In the genomic region with DNA sequence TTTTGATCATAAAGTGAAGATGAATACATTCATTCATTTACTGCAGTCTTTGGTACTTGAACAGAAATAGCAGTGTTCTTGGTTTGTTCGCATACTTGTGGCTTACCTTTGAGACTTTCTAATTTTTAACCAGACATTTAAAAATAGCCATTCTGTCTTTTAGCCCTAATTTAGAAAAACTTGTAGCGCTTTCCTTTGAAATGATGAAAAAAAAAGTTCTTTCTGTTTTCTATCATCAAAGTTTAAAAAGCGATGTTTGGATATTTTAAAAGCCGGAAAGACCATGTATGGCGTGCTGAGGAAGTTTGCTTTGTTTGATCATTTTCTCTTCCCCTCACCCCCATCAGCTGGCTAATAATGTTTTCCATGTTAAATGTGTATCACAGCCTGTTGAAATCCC, we compare ENCODE assay signal across 11 cellular contexts.
DNase-seq lines count a peak whose midpoint lies in the region; ATAC-seq and TF ChIP-seq lines count a peak whose summit lies in the region.
"Had no signal": no experiment of that assay in that cellular context is flagged by ENCODE, and none has a peak within 500 bp of the region (broad histone marks: within the 10 kb centered on the region; RNA-seq: fewer than 3 reads in every experiment).

No MANE protein-coding gene starts in this region.

- H3K9me3 ChIP-seq in esophagus muscularis mucosa (no peaks in the 10 kb centered on the region), spleen (no peaks in the 10 kb centered on the region)
- H3K9me3 ChIP-seq: right lobe of liver had no signal

- intact Hi-C loops in esophagus muscularis mucosa (cut with DNase I): no loop called here
- intact Hi-C loops in spleen (cut with DNase I; ENCODE audit: low total_unique reads): no loop called here

- no peaks in the 10 kb centered on the region for H3K27me3 Mint-ChIP-seq in activated CD8-positive, alpha-beta T cell treated with anti-CD3 and anti-CD28 coated beads, Interleukin-2, amount 10 ng/mL, durations not matched to agents 7 days and 5 days (ENCODE audit: low read depth)

- no peak overlapping the region for H3K4me3 Mint-ChIP-seq in activated CD8-positive, alpha-beta T cell treated with anti-CD3 and anti-CD28 coated beads, Interleukin-2, amount 10 ng/mL, durations not matched to agents 7 days and 5 days
- H3K4me3 Mint-ChIP-seq: activated T-cell treated with anti-CD3 and anti-CD28 coated beads, Interleukin-2, amount 50 U/mL, for 4 hours had no signal

- H3K4me1 ChIP-seq in esophagus muscularis mucosa (peaks cover 38 to 62% (median 54%) of the 10 kb centered on the region in 4 donors), spleen (peaks cover 0 to 39% (median 18%) of the 10 kb centered on the region in 6 donors)

- H3K4me3 ChIP-seq in esophagus muscularis mucosa (no peak overlapping the region), spleen (peak overlapping the region in 1 of 8 donors; percentile 17)

- no peak for TF ChIP-seq EP300 in esophagus muscularis mucosa (IDR thresholded peaks at IDR 0.05)

- no peak for TF ChIP-seq POLR2A in esophagus muscularis mucosa (IDR thresholded peaks at IDR 0.05; ENCODE audit: low read depth)
- TF ChIP-seq POLR2A in spleen (IDR thresholded peaks at IDR 0.05): no peak

- POLR2A ChIA-PET in activated CD8-positive, alpha-beta T cell treated with anti-CD3 and anti-CD28 coated beads, Interleukin-2, amount 10 ng/mL, durations not matched to agents 7 days and 5 days (lab: Charles Lee): no interaction called here

- DNase-seq in CD1c-positive myeloid dendritic cell (ENCODE audit: extremely low spot score): peak; percentile 60
- DNase-seq in esophagus muscularis mucosa (ENCODE audit: extremely low spot score): no peak
- DNase-seq in activated CD4-positive, alpha-beta T cell treated with anti-CD3 and anti-CD28 coated beads for 48 hours: no peak
- DNase-seq in activated CD8-positive, alpha-beta T cell treated with anti-CD3 and anti-CD28 coated beads, Interleukin-2, amount 10 ng/mL, durations not matched to agents 7 days and 5 days: no peak
- no peak for DNase-seq in spleen
- DNase-seq: activated T-cell treated with anti-CD3 and anti-CD28 coated beads, Interleukin-2, amount 50 U/mL, for 4 hours; OCI-M1; right lobe of liver had no signal

- H3K36me3 Mint-ChIP-seq in activated CD8-positive, alpha-beta T cell treated with anti-CD3 and anti-CD28 coated beads, Interleukin-2, amount 10 ng/mL, durations not matched to agents 7 days and 5 days (ENCODE audit: low read depth): peaks cover 4% of the 10 kb centered on the region

- peak; percentile 75 for ATAC-seq in GM19395 (IDR thresholded peaks at IDR 0.05; ENCODE audit: unreplicated experiment)
- peak; percentile 51 for ATAC-seq in HG03521 (IDR thresholded peaks at IDR 0.05; ENCODE audit: unreplicated experiment)
- no peak for ATAC-seq in activated CD8-positive, alpha-beta T cell treated with anti-CD3 and anti-CD28 coated beads, Interleukin-2, amount 10 ng/mL, durations not matched to agents 7 days and 5 days
- ATAC-seq in HG03196 (IDR thresholded peaks at IDR 0.05; ENCODE audit: unreplicated experiment): no peak
- ATAC-seq: activated T-cell treated with anti-CD3 and anti-CD28 coated beads, Interleukin-2, amount 50 U/mL, for 4 hours; right lobe of liver had no signal

- CTCF ChIA-PET in activated CD8-positive, alpha-beta T cell treated with anti-CD3 and anti-CD28 coated beads, Interleukin-2, amount 10 ng/mL, durations not matched to agents 7 days and 5 days (lab: Charles Lee): no interaction called here

- H3K27ac Mint-ChIP-seq in activated CD8-positive, alpha-beta T cell treated with anti-CD3 and anti-CD28 coated beads, Interleukin-2, amount 10 ng/mL, durations not matched to agents 7 days and 5 days: no peak overlapping the region

- peak overlapping the region; percentile 82 to 90 (median 86) for H3K27ac ChIP-seq in esophagus muscularis mucosa (replicated peaks in 1 of 4)
- no peak overlapping the region for H3K27ac ChIP-seq in spleen

- TF ChIP-seq CTCF in esophagus muscularis mucosa (IDR thresholded peaks at IDR 0.05) (no peak), spleen (IDR thresholded peaks at IDR 0.05 in 8 of 11, conservative IDR thresholded peaks at IDR 0.05 in 3 of 11) (no peak)

- H3K9me3 Mint-ChIP-seq in activated CD8-positive, alpha-beta T cell treated with anti-CD3 and anti-CD28 coated beads, Interleukin-2, amount 10 ng/mL, durations not matched to agents 7 days and 5 days (ENCODE audit: insufficient read depth): no peaks in the 10 kb centered on the region
- H3K9me3 Mint-ChIP-seq: activated T-cell treated with anti-CD3 and anti-CD28 coated beads, Interleukin-2, amount 50 U/mL, for 4 hours had no signal

- H3K27me3 ChIP-seq in esophagus muscularis mucosa (no peaks in the 10 kb centered on the region), spleen (replicated peaks in 1 of 7) (no peaks in the 10 kb centered on the region)
- H3K27me3 ChIP-seq: right lobe of liver had no signal

- H3K4me1 Mint-ChIP-seq in activated CD8-positive, alpha-beta T cell treated with anti-CD3 and anti-CD28 coated beads, Interleukin-2, amount 10 ng/mL, durations not matched to agents 7 days and 5 days (ENCODE audit: low read depth): no peaks in the 10 kb centered on the region

- no peaks in the 10 kb centered on the region for H3K36me3 ChIP-seq in esophagus muscularis mucosa
- peaks cover 0 to 14% (median 0%) of the 10 kb centered on the region in 6 donors for H3K36me3 ChIP-seq in spleen
- H3K36me3 ChIP-seq: right lobe of liver had no signal

- WGBS in esophagus muscularis mucosa: 75% methylated on average over 5 of the region's 5 CpGs
- WGBS in spleen, 5 donors: 49 to 75% (median 70%) methylated on average over 5 of the region's 5 CpGs

Comparison
In these comparisons a context has a peak if more than half of its experiments do, and no peak if none do; other contexts are left out.
1. ATAC-seq: peak in GM19395 (single experiment) and HG03521 (single experiment); none in activated CD8-positive, alpha-beta T cell treated with anti-CD3 and anti-CD28 coated beads, Interleukin-2, amount 10 ng/mL, durations not matched to agents 7 days and 5 days (single experiment) and HG03196 (single experiment).
2. H3K27ac ChIP-seq: peak in esophagus muscularis mucosa (4 of 4); none in spleen (0 of 8).